In the genomic region with DNA sequence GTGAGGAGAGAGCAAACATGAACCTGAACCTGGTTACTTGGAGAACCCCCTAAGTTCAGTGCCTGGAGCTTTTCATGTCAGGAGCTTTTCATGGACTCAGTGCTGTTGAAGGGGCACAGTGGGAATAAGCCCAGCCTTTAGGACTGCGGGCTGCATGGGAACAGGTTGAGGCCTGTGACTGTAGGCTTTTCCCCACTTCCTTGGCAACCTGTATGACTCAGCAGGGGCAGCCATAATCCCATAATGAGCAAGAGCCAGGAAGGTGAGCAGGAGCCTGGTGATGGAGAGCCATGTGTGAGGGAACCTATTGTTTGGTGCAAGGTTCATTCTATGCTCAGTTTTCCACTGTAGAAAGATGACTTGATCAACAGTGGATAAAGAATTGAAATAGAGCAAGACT, we compare ENCODE assay signal across 19 cellular contexts. TPM values are rescaled to one million over a fixed set of nuclear protein-coding genes. Genes with fewer than 3 reads are reported as not detected.
DNase-seq lines count a peak whose midpoint lies in the region; ATAC-seq and TF ChIP-seq lines count a peak whose summit lies in the region.
"Had no signal": no experiment of that assay in that cellular context is flagged by ENCODE, and none has a peak within 500 bp of the region (broad histone marks: within the 10 kb centered on the region; RNA-seq: fewer than 3 reads in every experiment).

No MANE protein-coding gene starts in this region.

- TF ChIP-seq RAD21 in HCT116 (IDR thresholded peaks at IDR 0.05; ENCODE audit: low read depth): no peak

- ATAC-seq in HCT116 (peak; percentile 54), mucosa of descending colon (peak; percentile 72), HG03432 (IDR thresholded peaks at IDR 0.05; ENCODE audit: unreplicated experiment) (no peak), GM18909 (IDR thresholded peaks at IDR 0.05; ENCODE audit: poor library complexity, unreplicated experiment) (no peak), GM21390 (IDR thresholded peaks at IDR 0.05; ENCODE audit: unreplicated experiment) (no peak)
- ATAC-seq: HepG2 had no signal

- peak overlapping the region; percentile 55 for H2AFZ ChIP-seq in HCT116 (ENCODE audit: low read depth, low read length, poor library complexity, severe bottlenecking)
- H2AFZ ChIP-seq: GM23248 had no signal

- H3K27me3 ChIP-seq in HCT116 (ENCODE audit: insufficient read depth, low read length): no peaks in the 10 kb centered on the region
- H3K27me3 ChIP-seq in endodermal cell (ENCODE audit: control insufficient read depth, insufficient read depth, low read length, poor library complexity, severe bottlenecking): no peaks in the 10 kb centered on the region

- H3K9ac ChIP-seq in HCT116 (ENCODE audit: low read length) (no peak overlapping the region), endodermal cell (ENCODE audit: extremely low read depth, low read length, poor library complexity, severe bottlenecking) (no peak overlapping the region)
- H3K9ac ChIP-seq: GM23248, KMS-11 had no signal

- H3K4me1 ChIP-seq in HCT116 (ENCODE audit: control insufficient read depth in 1 of 2, insufficient read depth in 2 of 2, low read length in 2 of 2) (peaks cover 3 to 23% of the 10 kb centered on the region in 2 experiments; a peak in 2 of 4 replicates), endodermal cell (ENCODE audit: control insufficient read depth, insufficient read depth, low read length) (no peaks in the 10 kb centered on the region), mucosa of descending colon (ENCODE audit: low read depth) (no peaks in the 10 kb centered on the region)

- no peak overlapping the region for H3K4me3 Mint-ChIP-seq in endodermal cell
- H3K4me3 Mint-ChIP-seq: CD4-positive, alpha-beta T cell had no signal

- no peaks in the 10 kb centered on the region for H3K9me3 ChIP-seq in HCT116 (ENCODE audit: control insufficient read depth in 1 of 2, insufficient read depth in 1 of 2, low read depth in 1 of 2, low read length in 2 of 2)
- H3K9me3 ChIP-seq in endodermal cell (ENCODE audit: control insufficient read depth, low read length): no peaks in the 10 kb centered on the region
- no peaks in the 10 kb centered on the region for H3K9me3 ChIP-seq in mucosa of descending colon

- DNase-seq in HCT116 (ENCODE audit: low read depth, low spot score) (no peak), NCI-H69 (lab: John Stamatoyannopoulos, UW) (peak; percentile 44), endodermal cell (peak; percentile 61), mucosa of descending colon (no peak)
- DNase-seq: ACHN; Calu3; CD4-positive, alpha-beta T cell; DMS79 treated with DMSO at 0.1 percent for 48 hours; GDM1; GM23248; NCI-H2081; NCI-H2227 treated with DMSO at 0.1 percent for 48 hours; NCI-H526; SIG-M5 had no signal

- no peaks in the 10 kb centered on the region for H3K9me2 ChIP-seq in HCT116 (ENCODE audit: insufficient read depth)

- TF ChIP-seq CTCF in HCT116 (IDR thresholded peaks at IDR 0.05 in 2 of 3, conservative IDR thresholded peaks at IDR 0.05 in 1 of 3; ENCODE audit: borderline replicate concordance in 1 of 3, insufficient read depth in 1 of 3, low read depth in 2 of 3, low read length in 2 of 3): no peak
- TF ChIP-seq CTCF in endodermal cell (conservative IDR thresholded peaks at IDR 0.05): no peak
- TF ChIP-seq CTCF in mucosa of descending colon (IDR thresholded peaks at IDR 0.05): no peak

- no peaks in the 10 kb centered on the region for H3K36me3 Mint-ChIP-seq in endodermal cell (ENCODE audit: low read depth)

- no peaks in the 10 kb centered on the region for H3K36me3 ChIP-seq in HCT116 (ENCODE audit: control insufficient read depth in 1 of 2, insufficient read depth in 2 of 2, low read length in 2 of 2)
- no peaks in the 10 kb centered on the region for H3K36me3 ChIP-seq in endodermal cell (ENCODE audit: control insufficient read depth, insufficient read depth, low read length)
- no peaks in the 10 kb centered on the region for H3K36me3 ChIP-seq in mucosa of descending colon (ENCODE audit: low read depth)

- RAD21 ChIA-PET in HCT116 (lab: Charles Lee; ENCODE audit: low non-redundant PET in 1 of 2, low total read pairs in 2 of 2, uncharacterized antibody in 2 of 2, unreplicated experiment in 2 of 2): no interaction called here

- H3K9me3 Mint-ChIP-seq in endodermal cell: no peaks in the 10 kb centered on the region
- H3K9me3 Mint-ChIP-seq: CD4-positive, alpha-beta T cell had no signal

- no peaks in the 10 kb centered on the region for H3K27me3 Mint-ChIP-seq in endodermal cell (ENCODE audit: insufficient read depth)

- TF ChIP-seq POLR2A in HCT116 (IDR thresholded peaks at IDR 0.05; ENCODE audit: borderline replicate concordance, extremely low read depth, insufficient read depth, insufficient read length): no peak

- H3K27ac ChIP-seq in HCT116 (ENCODE audit: low read depth, low read length) (no peak overlapping the region), endodermal cell (ENCODE audit: low read depth, low read length) (no peak overlapping the region)
- H3K27ac ChIP-seq: GM23248, KMS-11 had no signal

- no peak overlapping the region for H3K27ac Mint-ChIP-seq in endodermal cell
- H3K27ac Mint-ChIP-seq: CD4-positive, alpha-beta T cell had no signal

- H3K4me2 ChIP-seq in HCT116 (ENCODE audit: low read length): 0 out of 2 replicates have a peak overlapping the region, but pooled peaks have one; percentile 2
- H3K4me2 ChIP-seq: KMS-11 had no signal

- no peaks in the 10 kb centered on the region for H3K79me2 ChIP-seq in HCT116 (ENCODE audit: insufficient read depth, low read length)

- BruUV-seq in HCT116 (replicated peaks; lab: Mats Ljungman, UMichigan): no TSS peak

- no peak overlapping the region for H3K4me3 ChIP-seq in HCT116 (replicated peaks in 1 of 2; ENCODE audit: low read depth in 1 of 2, low read length in 2 of 2)
- no peak overlapping the region for H3K4me3 ChIP-seq in endodermal cell (ENCODE audit: low read length)
- no peak overlapping the region for H3K4me3 ChIP-seq in mucosa of descending colon
- H3K4me3 ChIP-seq: GM23248 had no signal

- no peaks in the 10 kb centered on the region for H4K20me1 ChIP-seq in HCT116 (ENCODE audit: insufficient read depth)

- peaks cover 5% of the 10 kb centered on the region for H3K4me1 Mint-ChIP-seq in endodermal cell

- CTCF ChIA-PET in HCT116 (lab: Charles Lee): no interaction called here

- intact Hi-C loops in HCT116 (cut with micrococcal nuclease): no loop called here
- intact Hi-C loops in mucosa of descending colon (cut with DNase I, micrococcal nuclease): no loop called here

- POLR2A ChIA-PET in HCT116 (lab: Charles Lee): no interaction called here

- WGBS in endodermal cell (ENCODE audit: insufficient coverage in 1 of 2, insufficient read length in 1 of 2), 2 experiments: 89 to 100% methylated on average over 1 of the region's 1 CpG

TF ChIP-seq in HCT116, 20 proteins besides CTCF, POLR2A, EP300 and RAD21 (continues in another document):
- TF ChIP-seq EZH2 (IDR thresholded peaks at IDR 0.05) (no peak), ELF1 (IDR thresholded peaks at IDR 0.05; ENCODE audit: borderline replicate concordance, low read depth) (no peak), ZNF274 (IDR thresholded peaks at IDR 0.05; ENCODE audit: low read depth, low read length) (no peak), EZH2phosphoT487 (IDR thresholded peaks at IDR 0.05; ENCODE audit: borderline replicate concordance) (no peak), CEBPB (IDR thresholded peaks at IDR 0.05; ENCODE audit: low read depth) (no peak), EGR1 (IDR thresholded peaks at IDR 0.05; ENCODE audit: low read depth) (no peak)
- TF ChIP-seq, protein P1, sequence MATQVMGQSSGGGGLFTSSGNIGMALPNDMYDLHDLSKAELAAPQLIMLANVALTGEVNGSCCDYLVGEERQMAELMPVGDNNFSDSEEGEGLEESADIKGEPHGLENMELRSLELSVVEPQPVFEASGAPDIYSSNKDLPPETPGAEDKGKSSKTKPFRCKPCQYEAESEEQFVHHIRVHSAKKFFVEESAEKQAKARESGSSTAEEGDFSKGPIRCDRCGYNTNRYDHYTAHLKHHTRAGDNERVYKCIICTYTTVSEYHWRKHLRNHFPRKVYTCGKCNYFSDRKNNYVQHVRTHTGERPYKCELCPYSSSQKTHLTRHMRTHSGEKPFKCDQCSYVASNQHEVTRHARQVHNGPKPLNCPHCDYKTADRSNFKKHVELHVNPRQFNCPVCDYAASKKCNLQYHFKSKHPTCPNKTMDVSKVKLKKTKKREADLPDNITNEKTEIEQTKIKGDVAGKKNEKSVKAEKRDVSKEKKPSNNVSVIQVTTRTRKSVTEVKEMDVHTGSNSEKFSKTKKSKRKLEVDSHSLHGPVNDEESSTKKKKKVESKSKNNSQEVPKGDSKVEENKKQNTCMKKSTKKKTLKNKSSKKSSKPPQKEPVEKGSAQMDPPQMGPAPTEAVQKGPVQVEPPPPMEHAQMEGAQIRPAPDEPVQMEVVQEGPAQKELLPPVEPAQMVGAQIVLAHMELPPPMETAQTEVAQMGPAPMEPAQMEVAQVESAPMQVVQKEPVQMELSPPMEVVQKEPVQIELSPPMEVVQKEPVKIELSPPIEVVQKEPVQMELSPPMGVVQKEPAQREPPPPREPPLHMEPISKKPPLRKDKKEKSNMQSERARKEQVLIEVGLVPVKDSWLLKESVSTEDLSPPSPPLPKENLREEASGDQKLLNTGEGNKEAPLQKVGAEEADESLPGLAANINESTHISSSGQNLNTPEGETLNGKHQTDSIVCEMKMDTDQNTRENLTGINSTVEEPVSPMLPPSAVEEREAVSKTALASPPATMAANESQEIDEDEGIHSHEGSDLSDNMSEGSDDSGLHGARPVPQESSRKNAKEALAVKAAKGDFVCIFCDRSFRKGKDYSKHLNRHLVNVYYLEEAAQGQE (IDR thresholded peaks at IDR 0.05; ENCODE audit: low read depth): no peak
- TF ChIP-seq, protein P2, sequence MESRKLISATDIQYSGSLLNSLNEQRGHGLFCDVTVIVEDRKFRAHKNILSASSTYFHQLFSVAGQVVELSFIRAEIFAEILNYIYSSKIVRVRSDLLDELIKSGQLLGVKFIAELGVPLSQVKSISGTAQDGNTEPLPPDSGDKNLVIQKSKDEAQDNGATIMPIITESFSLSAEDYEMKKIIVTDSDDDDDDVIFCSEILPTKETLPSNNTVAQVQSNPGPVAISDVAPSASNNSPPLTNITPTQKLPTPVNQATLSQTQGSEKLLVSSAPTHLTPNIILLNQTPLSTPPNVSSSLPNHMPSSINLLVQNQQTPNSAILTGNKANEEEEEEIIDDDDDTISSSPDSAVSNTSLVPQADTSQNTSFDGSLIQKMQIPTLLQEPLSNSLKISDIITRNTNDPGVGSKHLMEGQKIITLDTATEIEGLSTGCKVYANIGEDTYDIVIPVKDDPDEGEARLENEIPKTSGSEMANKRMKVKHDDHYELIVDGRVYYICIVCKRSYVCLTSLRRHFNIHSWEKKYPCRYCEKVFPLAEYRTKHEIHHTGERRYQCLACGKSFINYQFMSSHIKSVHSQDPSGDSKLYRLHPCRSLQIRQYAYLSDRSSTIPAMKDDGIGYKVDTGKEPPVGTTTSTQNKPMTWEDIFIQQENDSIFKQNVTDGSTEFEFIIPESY (IDR thresholded peaks at IDR 0.05; ENCODE audit: extremely low read depth, insufficient replicate concordance, low read length): no peak

RNA-seq across cellular contexts. Expression of a gene that starts 23.4 kb away (rescaled TPM):
- total RNA-seq in HCT116 (2021; ENCODE audit: unreplicated experiment) (not detected), endodermal cell (not detected), mucosa of descending colon (100 to 1,000 TPM; 118 to 498 (median 183) TPM)
- polyA plus RNA-seq in HCT116 (2012): not detected in 2 replicates
- not detected for polyA plus RNA-seq in endodermal cell (2013, experiment 1 of 2)
- not detected for polyA plus RNA-seq in endodermal cell (2013, experiment 2 of 2)
- total RNA-seq: Calu3; CD4-positive, alpha-beta T cell; GM23248 had no signal
- polyA plus RNA-seq: GM23248 had no signal

Comparison
In these comparisons a context has a peak if more than half of its experiments do, and no peak if none do; other contexts are left out.
1. ATAC-seq: peak in HCT116 (single experiment) and mucosa of descending colon (single experiment); none in HG03432 (single experiment), GM18909 (single experiment) and GM21390 (single experiment).
2. DNase-seq: peak in NCI-H69 (single experiment) and endodermal cell (single experiment); none in HCT116 (single experiment) and mucosa of descending colon (0 of 3).
3. RNA of a gene that starts 23.4 kb away (total RNA-seq): 118 to 498 TPM in mucosa of descending colon; not detected in endodermal cell and not detected in HCT116 (single experiment); every median in the first group is over 100 times any median in the second.